In the genomic region with DNA sequence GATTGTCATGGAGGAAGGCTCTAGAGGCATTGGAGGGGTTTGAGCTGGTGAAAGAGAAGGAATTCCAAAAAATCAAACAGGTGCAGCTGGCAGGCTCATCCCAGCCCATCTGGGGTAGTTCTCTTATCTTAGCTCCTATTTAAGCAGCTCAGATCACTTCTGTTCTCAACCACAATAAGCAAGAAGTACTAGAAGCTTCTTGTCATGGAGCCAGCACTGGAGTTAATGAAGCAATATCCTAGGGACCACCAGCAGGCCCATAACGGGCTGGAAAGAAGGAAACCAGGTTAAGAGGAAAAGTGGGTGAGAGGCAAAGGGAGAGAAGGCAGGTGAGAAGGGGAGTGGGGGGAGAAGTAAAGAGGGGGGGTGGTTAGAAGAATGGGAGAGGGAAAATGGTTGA, we compare ENCODE assay signal across 27 cellular contexts.
DNase-seq lines count a peak whose midpoint lies in the region; ATAC-seq and TF ChIP-seq lines count a peak whose summit lies in the region.
"Had no signal": no experiment of that assay in that cellular context is flagged by ENCODE, and none has a peak within 500 bp of the region (broad histone marks: within the 10 kb centered on the region; RNA-seq: fewer than 3 reads in every experiment).

No MANE protein-coding gene starts in this region.

- H3K4me3 Mint-ChIP-seq in activated CD4-positive, alpha-beta memory T cell treated with anti-CD3 and anti-CD28 coated beads, Interleukin-2, amount 10 ng/mL, durations not matched to agents 7 days and 5 days, result no peak overlapping the region
- H3K4me3 Mint-ChIP-seq: activated CD4-positive, alpha-beta memory T cell treated with anti-CD3 and anti-CD28 coated beads for 36 hours; CD8-positive, alpha-beta T cell; mesothelial cell of epicardium; naive thymus-derived CD8-positive, alpha-beta T cell had no signal

- ATAC-seq in HG03139 (IDR thresholded peaks at IDR 0.05; ENCODE audit: unreplicated experiment) (no peak), HG02981 (IDR thresholded peaks at IDR 0.05; ENCODE audit: unreplicated experiment) (no peak)
- ATAC-seq: CD8-positive, alpha-beta T cell; heart right ventricle; left colon; naive thymus-derived CD8-positive, alpha-beta T cell; right lobe of liver; SK-N-SH treated with all-trans-retinoic acid at 6 μM for 48 hours had no signal

- no peaks in the 10 kb centered on the region for H3K9me3 Mint-ChIP-seq in activated CD4-positive, alpha-beta memory T cell treated with anti-CD3 and anti-CD28 coated beads, Interleukin-2, amount 10 ng/mL, durations not matched to agents 7 days and 5 days
- H3K9me3 Mint-ChIP-seq: activated CD4-positive, alpha-beta memory T cell treated with anti-CD3 and anti-CD28 coated beads for 36 hours; CD8-positive, alpha-beta T cell; naive thymus-derived CD8-positive, alpha-beta T cell had no signal

- no peaks in the 10 kb centered on the region for H3K36me3 ChIP-seq in breast epithelium
- H3K36me3 ChIP-seq in skeletal muscle tissue (ENCODE audit: control insufficient read depth in 3 of 3, insufficient read depth in 3 of 3, low read length in 3 of 3), result no peaks in the 10 kb centered on the region
- H3K36me3 ChIP-seq: heart right ventricle, right lobe of liver, suprapubic skin had no signal

- H3K27me3 Mint-ChIP-seq in activated CD4-positive, alpha-beta memory T cell treated with anti-CD3 and anti-CD28 coated beads, Interleukin-2, amount 10 ng/mL, durations not matched to agents 7 days and 5 days, result no peaks in the 10 kb centered on the region
- H3K27me3 Mint-ChIP-seq: activated CD4-positive, alpha-beta memory T cell treated with anti-CD3 and anti-CD28 coated beads for 36 hours; naive thymus-derived CD8-positive, alpha-beta T cell had no signal

- TF ChIP-seq POLR2A in breast epithelium (IDR thresholded peaks at IDR 0.05), result no peak

- H3K4me1 Mint-ChIP-seq in activated CD4-positive, alpha-beta memory T cell treated with anti-CD3 and anti-CD28 coated beads, Interleukin-2, amount 10 ng/mL, durations not matched to agents 7 days and 5 days, result no peaks in the 10 kb centered on the region

- peaks cover 11% of the 10 kb centered on the region for H3K36me3 Mint-ChIP-seq in activated CD4-positive, alpha-beta memory T cell treated with anti-CD3 and anti-CD28 coated beads, Interleukin-2, amount 10 ng/mL, durations not matched to agents 7 days and 5 days (ENCODE audit: low read depth)

- H3K27me3 ChIP-seq in breast epithelium (no peaks in the 10 kb centered on the region), skeletal muscle tissue (ENCODE audit: control insufficient read depth in 3 of 3, insufficient read depth in 3 of 3, low read length in 3 of 3) (no peaks in the 10 kb centered on the region)
- H3K27me3 ChIP-seq: heart right ventricle, right lobe of liver, suprapubic skin had no signal

- H3K4me3 ChIP-seq in breast epithelium, result no peak overlapping the region
- no peak overlapping the region for H3K4me3 ChIP-seq in skeletal muscle tissue (ENCODE audit: low read length in 3 of 3)
- H3K4me3 ChIP-seq: heart right ventricle, right lobe of liver, suprapubic skin had no signal

- H3K27ac Mint-ChIP-seq in activated CD4-positive, alpha-beta memory T cell treated with anti-CD3 and anti-CD28 coated beads, Interleukin-2, amount 10 ng/mL, durations not matched to agents 7 days and 5 days, result no peak overlapping the region
- H3K27ac Mint-ChIP-seq: activated CD4-positive, alpha-beta memory T cell treated with anti-CD3 and anti-CD28 coated beads for 36 hours; CD8-positive, alpha-beta T cell; mesothelial cell of epicardium had no signal

- H3K9ac ChIP-seq in skeletal muscle tissue (ENCODE audit: low read depth in 1 of 3, low read length in 3 of 3), result no peak overlapping the region

- no peak for TF ChIP-seq CTCF in breast epithelium (IDR thresholded peaks at IDR 0.05)

- intact Hi-C loops in breast epithelium (cut with DNase I; ENCODE audit: low total_unique reads), result no loop called here

- CTCF ChIA-PET in activated CD4-positive, alpha-beta memory T cell treated with anti-CD3 and anti-CD28 coated beads, Interleukin-2, amount 10 ng/mL, durations not matched to agents 7 days and 5 days (lab: Charles Lee), result no interaction called here

- POLR2A ChIA-PET in activated CD4-positive, alpha-beta memory T cell treated with anti-CD3 and anti-CD28 coated beads, Interleukin-2, amount 10 ng/mL, durations not matched to agents 7 days and 5 days (lab: Charles Lee), result interaction anchor here (1.6 kb wide), 1 partner anchor 8 kb away, joined by 4 read pairs; no protein-coding TSS in a partner anchor

- in situ Hi-C loops in KBM-7 (cut with MboI; ENCODE audit: low pct_unique_long_range_greater_than_20kb, low sequenced_read_pairs), result no loop called here

- H3K9me3 ChIP-seq in breast epithelium, result no peaks in the 10 kb centered on the region
- no peaks in the 10 kb centered on the region for H3K9me3 ChIP-seq in skeletal muscle tissue (ENCODE audit: control insufficient read depth in 3 of 3, low read length in 3 of 3)
- H3K9me3 ChIP-seq: right lobe of liver, suprapubic skin had no signal

- DNase-seq in NCI-H1694 (lab: John Stamatoyannopoulos, UW), result peak; percentile 23
- DNase-seq in NCI-H1694 treated with DMSO at 0.1 percent for 48 hours (lab: John Stamatoyannopoulos, UW), result no peak
- peak; percentile 17 for DNase-seq in KBM-7
- DNase-seq in breast epithelium (ENCODE audit: low spot score in 2 of 2), result no peak
- no peak for DNase-seq in activated CD4-positive, alpha-beta memory T cell treated with anti-CD3 and anti-CD28 coated beads, Interleukin-2, amount 10 ng/mL, durations not matched to agents 7 days and 5 days
- DNase-seq: 8988T; activated CD4-positive, alpha-beta memory T cell treated with anti-CD3 and anti-CD28 coated beads for 36 hours; activated CD4-positive, CD25-positive, alpha-beta regulatory T cell; activated gamma-delta T cell; amygdala; CD8-positive, alpha-beta T cell; DND-41; heart right ventricle; left colon; naive thymus-derived CD8-positive, alpha-beta T cell; NCI-H1105; NCI-H2081; NCI-H446 treated with DMSO at 0.1 percent for 48 hours; right lobe of liver; stimulated activated CD4-positive, alpha-beta T cell treated with anti-CD3 and anti-CD28 coated beads, Interleukin-15, amount 100 ng/mL, for 24 hours; T-helper 9 cell had no signal

- H3K27ac ChIP-seq in breast epithelium (peak overlapping the region; percentile 40 to 59), skeletal muscle tissue (ENCODE audit: low read depth, low read length) (peak overlapping the region; percentile 9)
- H3K27ac ChIP-seq: right lobe of liver, suprapubic skin had no signal

- H3K4me1 ChIP-seq in breast epithelium (no peaks in the 10 kb centered on the region), skeletal muscle tissue (ENCODE audit: control insufficient read depth in 3 of 3, insufficient read depth in 3 of 3, low read length in 3 of 3) (peaks cover 35 to 52% (median 45%) of the 10 kb centered on the region in 3 donors)
- H3K4me1 ChIP-seq: right lobe of liver had no signal

Comparison
In these comparisons a context has a peak if more than half of its experiments do, and no peak if none do; other contexts are left out.
1. DNase-seq: peak in NCI-H1694 (single experiment) and KBM-7 (single experiment); none in NCI-H1694 treated with DMSO at 0.1 percent for 48 hours (single experiment), breast epithelium (0 of 2) and activated CD4-positive, alpha-beta memory T cell treated with anti-CD3 and anti-CD28 coated beads, Interleukin-2, amount 10 ng/mL, durations not matched to agents 7 days and 5 days (single experiment).